In genomic region chr7:79979437-79979836, GRCh38 we compare ENCODE assay signal across 25 cellular contexts.
DNase-seq lines count a peak whose midpoint lies in the region; ATAC-seq, FAIRE-seq and TF ChIP-seq lines count a peak whose summit lies in the region.
"Had no signal": no experiment of that assay in that cellular context is flagged by ENCODE, and none has a peak within 500 bp of the region (broad histone marks: within the 10 kb centered on the region; RNA-seq: fewer than 3 reads in every experiment).

No MANE protein-coding gene starts in this region.

- peaks cover 6% of the 10 kb centered on the region for H3K4me1 Mint-ChIP-seq in astrocyte (ENCODE audit: low read depth, unreplicated experiment)
- no peaks in the 10 kb centered on the region for H3K4me1 Mint-ChIP-seq in activated CD4-positive, alpha-beta T cell treated with anti-CD3 and anti-CD28 coated beads, Interleukin-2, amount 10 ng/mL, durations not matched to agents 24 days and 14 days
- H3K4me1 Mint-ChIP-seq: GM23338 had no signal

- H3K9ac ChIP-seq in astrocyte (ENCODE audit: low read length) = no peak overlapping the region

- no peaks in the 10 kb centered on the region for H3K9me3 Mint-ChIP-seq in astrocyte (ENCODE audit: unreplicated experiment)
- no peaks in the 10 kb centered on the region for H3K9me3 Mint-ChIP-seq in activated CD4-positive, alpha-beta T cell treated with anti-CD3 and anti-CD28 coated beads, Interleukin-2, amount 10 ng/mL, durations not matched to agents 24 days and 14 days
- H3K9me3 Mint-ChIP-seq: stimulated activated naive CD8-positive, alpha-beta T cell treated with anti-CD3 and anti-CD28 coated beads, Interleukin-15, Interleukin-2, amounts not matched to agents 100 ng/mL and 50 ng/mL, for 24 hours had no signal

- H3K36me3 Mint-ChIP-seq in astrocyte (ENCODE audit: low read depth, unreplicated experiment) = no peaks in the 10 kb centered on the region
- H3K36me3 Mint-ChIP-seq in activated CD4-positive, alpha-beta T cell treated with anti-CD3 and anti-CD28 coated beads, Interleukin-2, amount 10 ng/mL, durations not matched to agents 24 days and 14 days (ENCODE audit: low read depth) = no peaks in the 10 kb centered on the region

- no peak overlapping the region for H2AFZ ChIP-seq in astrocyte (ENCODE audit: low read depth, low read length)
- H2AFZ ChIP-seq: GM23338 had no signal

- DNase-seq in DMS53 (lab: John Stamatoyannopoulos, UW) (peak; percentile 7), DMS53 treated with DMSO at 0.1 percent for 48 hours (lab: John Stamatoyannopoulos, UW; ENCODE audit: unreplicated experiment) (no peak), astrocyte (ENCODE audit: low read depth) (peak; percentile 20), fibroblast of the conjunctiva (ENCODE audit: low read depth) (peak; percentile 49), mucosa of gallbladder (ENCODE audit: low spot score) (no peak)
- no peak for DNase-seq in activated CD4-positive, alpha-beta T cell treated with anti-CD3 and anti-CD28 coated beads, Interleukin-2, amount 10 ng/mL, durations not matched to agents 24 days and 14 days
- DNase-seq: activated CD8-positive, alpha-beta memory T cell treated with anti-CD3 and anti-CD28 coated beads, Interleukin-2, amount 50 U/mL, for 4 hours; activated effector memory CD4-positive, alpha-beta T cell treated with Interleukin-2 at 50 U/mL for 16 hours; DMS79 treated with DMSO at 0.1 percent for 48 hours; NCI-H1417; small intestine; stimulated activated CD4-positive, alpha-beta T cell treated with anti-CD3 and anti-CD28 coated beads, Interleukin-4, amount 100 ng/mL, for 1 hour; T-helper 2 cell; thyroid gland had no signal

- peaks cover 12% of the 10 kb centered on the region for H3K4me1 ChIP-seq in astrocyte (ENCODE audit: insufficient read depth, low read length)
- H3K4me1 ChIP-seq: breast epithelium, gastroesophageal sphincter, thyroid gland had no signal

- no peak for TF ChIP-seq CTCF in astrocyte (IDR thresholded peaks at IDR 0.05; ENCODE audit: insufficient read depth, low read depth, low read length)

- no peaks in the 10 kb centered on the region for H3K27me3 Mint-ChIP-seq in astrocyte (ENCODE audit: low read depth, unreplicated experiment)
- no peaks in the 10 kb centered on the region for H3K27me3 Mint-ChIP-seq in activated CD4-positive, alpha-beta T cell treated with anti-CD3 and anti-CD28 coated beads, Interleukin-2, amount 10 ng/mL, durations not matched to agents 24 days and 14 days
- H3K27me3 Mint-ChIP-seq: dendritic cell treated with granulocyte-macrophage colony-stimulating factor and Interleukin-4, amounts not matched to agents 40 ng/mL and 50 ng/mL, for 4 days; stimulated activated naive CD8-positive, alpha-beta T cell treated with anti-CD3 and anti-CD28 coated beads, Interleukin-15, Interleukin-2, amounts not matched to agents 100 ng/mL and 50 ng/mL, for 24 hours had no signal

- no peak overlapping the region for H3K27ac ChIP-seq in astrocyte (ENCODE audit: low read depth, low read length)
- H3K27ac ChIP-seq: 22Rv1, breast epithelium, gastroesophageal sphincter, thyroid gland, VCaP had no signal

- ATAC-seq in HG03025 (IDR thresholded peaks at IDR 0.05; ENCODE audit: low FRiP score, unreplicated experiment) = no peak
- no peak for ATAC-seq in GM21825 (IDR thresholded peaks at IDR 0.05; ENCODE audit: unreplicated experiment)
- ATAC-seq: gastroesophageal sphincter, GM23338 had no signal

- H3K4me3 ChIP-seq in astrocyte (ENCODE audit: insufficient read depth, low read depth, low read length) = no peak overlapping the region
- H3K4me3 ChIP-seq: breast epithelium, gastroesophageal sphincter, GM23338, thyroid gland had no signal

- intact Hi-C loops in activated CD4-positive, alpha-beta T cell treated with anti-CD3 and anti-CD28 coated beads, Interleukin-2, amount 10 ng/mL, durations not matched to agents 24 days and 14 days (cut with micrococcal nuclease) = no loop called here

- no peaks in the 10 kb centered on the region for H3K9me3 ChIP-seq in astrocyte (ENCODE audit: insufficient read depth, low read depth, low read length)
- H3K9me3 ChIP-seq: gastroesophageal sphincter, thyroid gland had no signal

- H3K4me3 Mint-ChIP-seq in astrocyte (ENCODE audit: unreplicated experiment) = no peak overlapping the region
- no peak overlapping the region for H3K4me3 Mint-ChIP-seq in activated CD4-positive, alpha-beta T cell treated with anti-CD3 and anti-CD28 coated beads, Interleukin-2, amount 10 ng/mL, durations not matched to agents 24 days and 14 days
- H3K4me3 Mint-ChIP-seq: dendritic cell treated with granulocyte-macrophage colony-stimulating factor and Interleukin-4, amounts not matched to agents 40 ng/mL and 50 ng/mL, for 4 days; GM23338; stimulated activated naive CD8-positive, alpha-beta T cell treated with anti-CD3 and anti-CD28 coated beads, Interleukin-15, Interleukin-2, amounts not matched to agents 100 ng/mL and 50 ng/mL, for 24 hours had no signal

- H4K20me1 ChIP-seq in astrocyte (ENCODE audit: insufficient read depth, low read length) = no peaks in the 10 kb centered on the region

- no peak for FAIRE-seq in astrocyte (lab: Jason Lieb, UNC)
- FAIRE-seq: GM12892, keratinocyte, small intestine had no signal

- no peak overlapping the region for H3K4me2 ChIP-seq in astrocyte (ENCODE audit: low read length)
- H3K4me2 ChIP-seq: GM23338 had no signal

- no peak overlapping the region for H3K27ac Mint-ChIP-seq in astrocyte (ENCODE audit: unreplicated experiment)
- no peak overlapping the region for H3K27ac Mint-ChIP-seq in activated CD4-positive, alpha-beta T cell treated with anti-CD3 and anti-CD28 coated beads, Interleukin-2, amount 10 ng/mL, durations not matched to agents 24 days and 14 days
- H3K27ac Mint-ChIP-seq: dendritic cell treated with granulocyte-macrophage colony-stimulating factor and Interleukin-4, amounts not matched to agents 40 ng/mL and 50 ng/mL, for 4 days; GM23338; stimulated activated naive CD8-positive, alpha-beta T cell treated with anti-CD3 and anti-CD28 coated beads, Interleukin-15, Interleukin-2, amounts not matched to agents 100 ng/mL and 50 ng/mL, for 24 hours had no signal

- no peaks in the 10 kb centered on the region for H3K27me3 ChIP-seq in astrocyte (ENCODE audit: insufficient read depth, low read length)
- H3K27me3 ChIP-seq: breast epithelium, gastroesophageal sphincter, thyroid gland had no signal

- no peaks in the 10 kb centered on the region for H3K36me3 ChIP-seq in astrocyte (ENCODE audit: insufficient read depth, low read length)
- H3K36me3 ChIP-seq: breast epithelium, gastroesophageal sphincter, thyroid gland had no signal

- no peaks in the 10 kb centered on the region for H3K79me2 ChIP-seq in astrocyte (ENCODE audit: insufficient read depth, low read length)

Comparison
In these comparisons a context has a peak if more than half of its experiments do, and no peak if none do; other contexts are left out.
1. DNase-seq: peak in DMS53 (single experiment), astrocyte (single experiment) and fibroblast of the conjunctiva (single experiment); none in DMS53 treated with DMSO at 0.1 percent for 48 hours (single experiment), activated CD4-positive, alpha-beta T cell treated with anti-CD3 and anti-CD28 coated beads, Interleukin-2, amount 10 ng/mL, durations not matched to agents 24 days and 14 days (single experiment) and mucosa of gallbladder (single experiment).